In the genomic region with DNA sequence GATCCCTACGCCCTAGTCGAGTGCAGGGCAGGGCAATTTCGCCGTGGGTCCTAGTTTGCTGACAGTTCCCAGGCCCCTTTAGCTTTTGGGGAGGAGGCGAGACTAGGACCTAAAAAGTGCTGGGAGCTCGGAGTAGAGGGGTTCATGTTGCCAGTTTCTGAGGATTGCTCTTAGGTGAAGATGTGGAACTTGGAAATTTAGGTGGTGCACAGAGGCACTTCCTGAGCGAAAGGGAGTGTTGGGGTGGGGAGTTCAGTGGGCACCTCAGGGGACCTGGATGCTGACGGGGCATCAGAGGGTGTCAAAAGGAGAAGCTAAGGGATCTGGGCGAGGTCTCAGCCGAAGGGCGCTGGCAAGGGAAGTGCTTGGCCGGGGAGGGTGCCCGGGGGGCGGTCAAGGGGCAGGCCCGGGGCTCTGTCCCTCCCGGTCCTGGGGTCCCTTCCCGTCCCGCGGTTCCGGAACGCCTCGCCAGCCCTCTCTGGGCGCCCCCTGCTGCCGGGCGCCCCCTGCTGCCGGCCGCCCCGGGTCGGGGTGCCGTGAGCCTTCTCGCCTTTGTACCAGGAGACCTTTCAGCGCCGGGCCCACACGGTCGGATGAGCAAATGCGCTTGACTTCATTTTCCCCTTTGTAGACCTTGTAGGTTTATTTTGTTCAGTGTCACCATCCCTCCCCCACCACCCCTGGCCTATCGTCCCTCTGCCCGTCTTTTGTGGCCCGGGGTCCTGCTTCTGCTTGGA, we compare ENCODE assay signal across 15 cellular contexts. TPM values are rescaled to one million over a fixed set of nuclear protein-coding genes. Genes with fewer than 3 reads are reported as not detected.
DNase-seq lines count a peak whose midpoint lies in the region; ATAC-seq and TF ChIP-seq lines count a peak whose summit lies in the region.
"Had no signal": no experiment of that assay in that cellular context is flagged by ENCODE, and none has a peak within 500 bp of the region (broad histone marks: within the 10 kb centered on the region; RNA-seq: fewer than 3 reads in every experiment).

No MANE protein-coding gene starts in this region.

- TF ChIP-seq RAD21 in SK-N-SH (IDR thresholded peaks at IDR 0.05; ENCODE audit: low read length) = peak; percentile 32

- no peaks in the 10 kb centered on the region for H3K9me2 ChIP-seq in SK-N-SH

- CTCF ChIA-PET in SK-N-SH (lab: Yijun Ruan, JAX) = interaction anchor here (0.7 to 2.7 kb wide), 23 partner anchors 10 to 136 kb away, joined by 3 to 34 read pairs (median 5); no protein-coding TSS in a partner anchor

- H3K27ac ChIP-seq in heart right ventricle (no peak overlapping the region), SK-N-SH (ENCODE audit: low read depth in 2 of 2, low read length in 1 of 2) (peak overlapping the region in 1 of 2 experiments; percentile 100; a peak in 2 of 4 replicates), upper lobe of right lung (no peak overlapping the region)

- intact Hi-C loops in heart right ventricle (cut with DNase I) = no loop called here
- intact Hi-C loops in left ventricle myocardium superior (cut with micrococcal nuclease) = no loop called here
- intact Hi-C loops in upper lobe of right lung (cut with DNase I) = no loop called here

- TF ChIP-seq EP300 in SK-N-SH (IDR thresholded peaks at IDR 0.05; ENCODE audit: borderline replicate concordance in 1 of 2, low read depth in 1 of 2, low read length in 1 of 2) = no peak

- peaks cover 19 to 100% (median 99%) of the 10 kb centered on the region in 7 donors for H3K27me3 ChIP-seq in heart right ventricle
- peaks cover 64% of the 10 kb centered on the region for H3K27me3 ChIP-seq in SK-N-SH (ENCODE audit: insufficient read depth)
- peaks cover 100% of the 10 kb centered on the region for H3K27me3 ChIP-seq in iPS-15b (ENCODE audit: control insufficient read depth, insufficient read depth, low read length)
- peaks cover 99% of the 10 kb centered on the region for H3K27me3 ChIP-seq in upper lobe of right lung

- no peaks in the 10 kb centered on the region for H4K20me1 ChIP-seq in SK-N-SH (ENCODE audit: insufficient read depth)

- H3K79me2 ChIP-seq in SK-N-SH (ENCODE audit: insufficient read depth) = no peaks in the 10 kb centered on the region

- 3 to 4% methylated on average over 35 to 39 of the region's 39 CpGs for WGBS in heart right ventricle, 2 donors
- WGBS in SK-N-SH (ENCODE audit: low lambda C conversion rate) = 36% methylated on average over 16 of the region's 39 CpGs

- H3K9me3 ChIP-seq in heart right ventricle (no peaks in the 10 kb centered on the region), SK-N-SH (no peaks in the 10 kb centered on the region), iPS-15b (ENCODE audit: control insufficient read depth, insufficient read depth, low read length) (no peaks in the 10 kb centered on the region), upper lobe of right lung (no peaks in the 10 kb centered on the region)

- H3K9ac ChIP-seq in SK-N-SH (no peak overlapping the region), iPS-15b (ENCODE audit: low read depth, low read length) (no peak overlapping the region)

- H3F3A ChIP-seq in SK-N-SH (replicated peaks; ENCODE audit: insufficient read depth) = no peaks in the 10 kb centered on the region

- ATAC-seq in heart right ventricle (no peak), left ventricle myocardium superior (no peak), upper lobe of right lung (peak; percentile 15), GM21381 (IDR thresholded peaks at IDR 0.05; ENCODE audit: unreplicated experiment) (no peak)

- no peak overlapping the region for H3K4me2 ChIP-seq in SK-N-SH

- H3K4me1 ChIP-seq in heart right ventricle = peaks cover 0 to 18% (median 10%) of the 10 kb centered on the region in 9 donors
- peaks cover 0 to 34% of the 10 kb centered on the region in 2 experiments; a peak in 2 of 4 replicates for H3K4me1 ChIP-seq in SK-N-SH (ENCODE audit: control insufficient read depth in 1 of 2, insufficient read depth in 2 of 2, low read depth in 1 of 2, low read length in 1 of 2)
- H3K4me1 ChIP-seq in iPS-15b (ENCODE audit: control insufficient read depth, insufficient read depth, low read length) = peaks cover 17% of the 10 kb centered on the region
- H3K4me1 ChIP-seq in upper lobe of right lung = no peaks in the 10 kb centered on the region

- H3K36me3 ChIP-seq in heart right ventricle (no peaks in the 10 kb centered on the region), SK-N-SH (replicated peaks in 1 of 2; ENCODE audit: control insufficient read depth in 1 of 2, insufficient read depth in 2 of 2, low read length in 1 of 2) (no peaks in the 10 kb centered on the region), iPS-15b (ENCODE audit: control insufficient read depth, insufficient read depth, low read length) (no peaks in the 10 kb centered on the region), upper lobe of right lung (no peaks in the 10 kb centered on the region)

- peak in 5 of 9 donors; percentile 8 to 27 (median 17) for TF ChIP-seq CTCF in heart right ventricle (IDR thresholded peaks at IDR 0.05)
- TF ChIP-seq CTCF in SK-N-SH (IDR thresholded peaks at IDR 0.05) = peak; percentile 36
- TF ChIP-seq CTCF in upper lobe of right lung (IDR thresholded peaks at IDR 0.05) = peak; percentile 10

- POLR2A ChIA-PET in SK-N-SH (lab: Yijun Ruan, JAX) = interaction anchor here (0.8 to 2.7 kb wide), 21 partner anchors 10 to 183 kb away, joined by 3 to 73 read pairs (median 5); a partner anchor contains a TSS

- no peak overlapping the region for H2AFZ ChIP-seq in SK-N-SH (ENCODE audit: low read depth)

- DNase-seq in heart right ventricle (no peak), left ventricle myocardium superior (no peak), SK-N-SH (peak; percentile 78), upper lobe of right lung (no peak), NCI-H446 (lab: John Stamatoyannopoulos, UW) (no peak), NCI-H1436 (lab: John Stamatoyannopoulos, UW) (no peak)
- DNase-seq: activated B cell treated with CpG ODN at 0.5 μM for 24 hours; activated gamma-delta T cell; GDM1; NCI-H446 treated with DMSO at 0.1 percent for 48 hours; stimulated activated CD4-positive, alpha-beta T cell treated with anti-CD3 and anti-CD28 coated beads, Interleukin-4, amount 100 ng/mL, for 4 hours; substantia nigra had no signal

- H3K4me3 ChIP-seq in heart right ventricle (no peak overlapping the region), SK-N-SH (ENCODE audit: low read depth in 2 of 2, low read length in 1 of 2) (peak overlapping the region in 1 of 2 experiments; percentile 56; a peak in 1 of 4 replicates), iPS-15b (ENCODE audit: low read depth, low read length) (peak overlapping the region; percentile 45), upper lobe of right lung (no peak overlapping the region)

TF ChIP-seq in SK-N-SH, 30 proteins besides CTCF, POLR2A, EP300 and RAD21:
- no peak for TF ChIP-seq FOXJ3 (CRISPR knock-in tag; IDR thresholded peaks at IDR 0.05)
- TF ChIP-seq SMC3 (IDR thresholded peaks at IDR 0.05; ENCODE audit: low read depth, low read length) = peak; percentile 24; the same call in 1 of the 2 replicates

RNA-seq across cellular contexts. Expression of a gene that starts 3.0 kb away (rescaled TPM):
- total RNA-seq in heart right ventricle (not detected), left ventricle myocardium superior (not detected), upper lobe of right lung (not detected)
- polyA plus RNA-seq in heart right ventricle (not detected), SK-N-SH (2012; rRNA removed) (0.95 and 2.2 TPM in 2 replicates)
- polyA plus RNA-seq in SK-N-SH (2012; cell fraction: cytosol; rRNA removed) = 2.2 and 4.3 TPM in 2 replicates
- 0.93 and 2.3 TPM in 2 replicates for polyA plus RNA-seq in SK-N-SH (2012; cell fraction: nucleus; rRNA removed)
- total RNA-seq: activated B cell treated with CpG ODN at 0.5 μM for 24 hours, pulmonary artery endothelial cell had no signal
